In the genomic region with DNA sequence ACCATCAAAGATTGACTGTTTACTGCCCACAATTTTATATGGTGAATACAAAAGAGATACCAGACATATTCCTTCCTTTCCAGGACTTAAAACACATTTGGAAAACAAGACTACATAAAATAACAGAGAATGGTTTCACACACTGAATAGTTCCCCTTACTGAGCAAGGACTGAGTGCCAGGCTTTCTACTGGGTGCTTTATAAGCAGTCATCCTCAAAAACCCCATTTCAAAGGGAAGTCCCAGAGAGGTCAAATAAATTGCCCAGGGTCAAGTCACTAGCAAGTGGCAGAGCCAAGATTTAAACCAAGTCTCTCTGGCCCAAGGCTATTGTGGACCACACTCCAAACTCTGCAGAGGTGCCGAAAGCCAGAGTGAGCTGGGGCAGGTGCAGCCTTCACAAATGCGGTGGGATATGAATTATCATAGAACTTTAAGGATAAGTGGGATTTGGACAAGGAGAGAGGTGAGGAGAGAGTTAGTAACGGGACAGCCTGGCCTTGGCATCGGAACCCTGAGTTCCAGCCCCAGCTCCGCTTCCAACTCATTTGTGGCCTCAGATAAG, we compare ENCODE assay signal across 11 cellular contexts. TPM values are rescaled to one million over a fixed set of nuclear protein-coding genes. Genes with fewer than 3 reads are reported as not detected.
DNase-seq lines count a peak whose midpoint lies in the region; ATAC-seq and TF ChIP-seq lines count a peak whose summit lies in the region.
"Had no signal": no experiment of that assay in that cellular context is flagged by ENCODE, and none has a peak within 500 bp of the region (broad histone marks: within the 10 kb centered on the region; RNA-seq: fewer than 3 reads in every experiment).

No MANE protein-coding gene starts in this region.

- H3K36me3 ChIP-seq in gastroesophageal sphincter (no peaks in the 10 kb centered on the region), stomach smooth muscle (ENCODE audit: control insufficient read depth in 2 of 2, insufficient read depth in 2 of 2, low read length in 2 of 2) (peaks cover 0 to 2% of the 10 kb centered on the region in 2 donors)

- peak; percentile 12 to 23 for ATAC-seq in activated T-cell treated with anti-CD3 and anti-CD28 coated beads, Interleukin-2, amount 50 U/mL, for 72 hours (replicated peaks in 1 of 2)
- ATAC-seq in HG02973 (IDR thresholded peaks at IDR 0.05; ENCODE audit: unreplicated experiment) (peak; percentile 12), gastroesophageal sphincter (no peak), GM19395 (IDR thresholded peaks at IDR 0.05; ENCODE audit: unreplicated experiment) (no peak)

- no peak overlapping the region for H3K27ac Mint-ChIP-seq in activated T-cell treated with anti-CD3 and anti-CD28 coated beads, Interleukin-2, amount 50 U/mL, for 72 hours
- H3K27ac Mint-ChIP-seq: activated naive CD4-positive, alpha-beta T cell treated with anti-CD3 and anti-CD28 coated beads, Interleukin-2, amount 10 ng/mL, durations not matched to agents 7 days and 5 days had no signal

- H3K36me3 Mint-ChIP-seq in activated T-cell treated with anti-CD3 and anti-CD28 coated beads, Interleukin-2, amount 50 U/mL, for 72 hours (ENCODE audit: insufficient read depth in 2 of 2): no peaks in the 10 kb centered on the region

- H3K27me3 ChIP-seq in gastroesophageal sphincter (no peaks in the 10 kb centered on the region), stomach smooth muscle (ENCODE audit: control insufficient read depth in 1 of 2, insufficient read depth in 2 of 2, low read length in 2 of 2) (no peaks in the 10 kb centered on the region)

- no peaks in the 10 kb centered on the region for H3K9me3 Mint-ChIP-seq in activated T-cell treated with anti-CD3 and anti-CD28 coated beads, Interleukin-2, amount 50 U/mL, for 72 hours
- H3K9me3 Mint-ChIP-seq: activated naive CD4-positive, alpha-beta T cell treated with anti-CD3 and anti-CD28 coated beads, Interleukin-2, amount 10 ng/mL, durations not matched to agents 7 days and 5 days had no signal

- no peak overlapping the region for H3K4me3 Mint-ChIP-seq in activated T-cell treated with anti-CD3 and anti-CD28 coated beads, Interleukin-2, amount 50 U/mL, for 72 hours
- H3K4me3 Mint-ChIP-seq: activated naive CD4-positive, alpha-beta T cell treated with anti-CD3 and anti-CD28 coated beads, Interleukin-2, amount 10 ng/mL, durations not matched to agents 7 days and 5 days had no signal

- DNase-seq in activated T-cell treated with anti-CD3 and anti-CD28 coated beads, Interleukin-2, amount 50 U/mL, for 72 hours: no peak
- DNase-seq in activated T-cell treated with anti-CD3 and anti-CD28 coated beads, Interleukin-2, amount 50 U/mL, for 1 hour: no peak
- DNase-seq in dedifferentiated amniotic fluid mesenchymal stem cell (ENCODE audit: extremely low spot score) (no peak), DMS 273 (lab: John Stamatoyannopoulos, UW; ENCODE audit: unreplicated experiment) (no peak)
- DNase-seq: NCI-H446 treated with DMSO at 0.1 percent for 48 hours had no signal

- H3K27ac ChIP-seq in gastroesophageal sphincter: peak overlapping the region in 3 of 4 donors; percentile 84 to 86 (median 84)
- H3K27ac ChIP-seq in stomach smooth muscle (ENCODE audit: low read length): peak overlapping the region; percentile 92
- H3K27ac ChIP-seq: GM23248 had no signal

- WGBS in gastroesophageal sphincter (ENCODE audit: low coverage in 1 of 2), 2 donors: 8 to 41% methylated on average over 3 to 5 of the region's 5 CpGs

- H3K4me3 ChIP-seq in gastroesophageal sphincter (peak overlapping the region in 1 of 2 donors; percentile 29), stomach smooth muscle (ENCODE audit: low read length in 2 of 2) (peak overlapping the region in 1 of 2 donors; percentile 59)

- H3K4me1 Mint-ChIP-seq in activated T-cell treated with anti-CD3 and anti-CD28 coated beads, Interleukin-2, amount 50 U/mL, for 72 hours (ENCODE audit: low read depth): peaks cover 37% of the 10 kb centered on the region

- no peak for TF ChIP-seq POLR2A in gastroesophageal sphincter (IDR thresholded peaks at IDR 0.05)

- peak overlapping the region in 1 of 2 donors; percentile 66 for H3K9ac ChIP-seq in stomach smooth muscle (ENCODE audit: low read length in 2 of 2)
- H3K9ac ChIP-seq: GM23248 had no signal

- no peak for TF ChIP-seq EP300 in gastroesophageal sphincter (IDR thresholded peaks at IDR 0.05)

- H3K9me3 ChIP-seq in gastroesophageal sphincter (no peaks in the 10 kb centered on the region), stomach smooth muscle (ENCODE audit: control insufficient read depth in 2 of 2, low read length in 2 of 2) (no peaks in the 10 kb centered on the region)

- H3K4me1 ChIP-seq in gastroesophageal sphincter: peaks cover 8 to 54% (median 32%) of the 10 kb centered on the region in 3 donors
- H3K4me1 ChIP-seq in stomach smooth muscle (ENCODE audit: control insufficient read depth, insufficient read depth, low read length): peaks cover 42% of the 10 kb centered on the region

- no peak for TF ChIP-seq CTCF in gastroesophageal sphincter (IDR thresholded peaks at IDR 0.05)

- H3K27me3 Mint-ChIP-seq in activated T-cell treated with anti-CD3 and anti-CD28 coated beads, Interleukin-2, amount 50 U/mL, for 72 hours (ENCODE audit: low read depth): no peaks in the 10 kb centered on the region

RNA-seq across cellular contexts. Expression of a gene that starts 9.1 kb away (rescaled TPM):
- total RNA-seq in activated T-cell treated with anti-CD3 and anti-CD28 coated beads, Interleukin-2, amount 50 U/mL, for 72 hours: 10 to 100 TPM; 34.4 to 36.0 TPM
- total RNA-seq in gastroesophageal sphincter: 10 to 100 TPM; 17.0 to 20.0 (median 18.8) TPM

RNA-seq across cellular contexts. Expression of a gene that starts 10.4 kb away (rescaled TPM):
- under 1 TPM; 0.26 to 0.44 TPM for total RNA-seq in activated T-cell treated with anti-CD3 and anti-CD28 coated beads, Interleukin-2, amount 50 U/mL, for 72 hours
- total RNA-seq in gastroesophageal sphincter: 1 to 10 TPM in 2 of 4 donors, under 1 TPM in 2; 0.42 to 1.9 (median 0.75) TPM

RNA-seq across cellular contexts. Expression of a gene that starts 43.8 kb away (rescaled TPM):
- total RNA-seq in activated T-cell treated with anti-CD3 and anti-CD28 coated beads, Interleukin-2, amount 50 U/mL, for 72 hours: 1 to 10 TPM in 1 of 2 donors, under 1 TPM in 1; 0.62 to 1.4 TPM
- 10 to 100 TPM; 19.3 to 56.8 (median 25.5) TPM for total RNA-seq in gastroesophageal sphincter

RNA-seq across cellular contexts. Expression of a gene that starts 58.1 kb away (rescaled TPM):
- total RNA-seq in activated T-cell treated with anti-CD3 and anti-CD28 coated beads, Interleukin-2, amount 50 U/mL, for 72 hours: 10 to 100 TPM; 14.6 to 15.2 TPM
- 10 to 100 TPM; 40.7 to 66.8 (median 53.3) TPM for total RNA-seq in gastroesophageal sphincter

Comparison
In these comparisons a context has a peak if more than half of its experiments do, and no peak if none do; other contexts are left out.
1. ATAC-seq: peak in activated T-cell treated with anti-CD3 and anti-CD28 coated beads, Interleukin-2, amount 50 U/mL, for 72 hours (2 of 2) and HG02973 (single experiment); none in gastroesophageal sphincter (single experiment) and GM19395 (single experiment).
2. RNA of a gene that starts 43.8 kb away (total RNA-seq): 19.3 to 56.8 TPM in gastroesophageal sphincter; 0.62 to 1.4 TPM in activated T-cell treated with anti-CD3 and anti-CD28 coated beads, Interleukin-2, amount 50 U/mL, for 72 hours; every median in the first group is over 4 times any median in the second.